11 cellular contexts compared by ENCODE assay signal in the genomic region with DNA sequence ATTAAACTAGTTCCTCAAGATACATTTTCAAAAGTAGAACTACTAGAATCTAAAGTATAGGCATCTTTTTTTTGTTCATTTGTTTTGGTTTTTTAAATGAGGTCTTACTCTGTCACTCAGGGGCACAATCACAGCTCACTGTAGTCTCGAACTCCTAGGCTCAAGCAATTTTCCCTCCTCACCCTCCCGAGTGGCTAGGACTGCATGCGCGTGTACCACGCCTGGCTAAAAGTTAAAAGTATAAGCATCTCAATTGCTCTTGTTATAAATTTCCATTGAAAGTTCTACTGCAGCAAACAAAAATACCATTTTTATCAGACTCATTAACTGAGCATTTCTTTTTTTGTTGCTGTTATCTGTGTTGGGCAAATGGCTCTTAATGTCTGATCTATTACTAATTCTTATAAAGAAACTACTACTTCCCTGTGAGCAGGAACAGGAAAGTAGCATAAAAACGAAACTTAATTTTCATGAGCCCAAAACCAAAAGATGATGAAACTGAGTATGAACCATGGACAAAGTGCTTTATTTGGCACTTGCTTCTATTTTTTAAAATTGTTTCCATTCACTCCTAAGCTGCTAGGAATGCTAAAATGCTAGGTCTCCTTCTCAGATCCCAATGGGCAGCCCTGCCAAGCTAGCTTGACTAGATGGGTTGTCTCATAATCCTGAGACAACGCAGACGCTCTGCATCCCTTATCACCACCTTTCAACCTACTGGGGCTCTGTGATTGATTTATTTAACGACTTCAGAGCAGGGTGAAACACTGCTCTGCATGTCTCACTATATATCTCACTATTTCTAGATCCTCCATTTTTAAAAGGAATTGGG. TPM values are rescaled to one million over a fixed set of nuclear protein-coding genes. Genes with fewer than 3 reads are reported as not detected.
DNase-seq lines count a peak whose midpoint lies in the region; ATAC-seq and TF ChIP-seq lines count a peak whose summit lies in the region.
"Had no signal": no experiment of that assay in that cellular context is flagged by ENCODE, and none has a peak within 500 bp of the region (broad histone marks: within the 10 kb centered on the region; RNA-seq: fewer than 3 reads in every experiment).

No MANE protein-coding gene starts in this region.

- H2AK5ac ChIP-seq in H9 (ENCODE audit: insufficient read length, low read length): no peak overlapping the region

- DNase-seq in SIG-M5 treated with dmso at 0.1 percent for 504 hours (lab: John Stamatoyannopoulos, UW; ENCODE audit: unreplicated experiment): peak; percentile 31
- DNase-seq in SIG-M5 (lab: John Stamatoyannopoulos, UW): no peak
- no peak for DNase-seq in H9
- no peak for DNase-seq in activated CD8-positive, alpha-beta T cell treated with anti-CD3 and anti-CD28 coated beads, Interleukin-2, amount 10 ng/mL, durations not matched to agents 7 days and 5 days
- no peak for DNase-seq in mesothelial cell of epicardium (ENCODE audit: low spot score in 2 of 2, unreplicated experiment in 2 of 2)
- no peak for DNase-seq in esophagus squamous epithelium (lab: John Stamatoyannopoulos, UW)
- no peak for DNase-seq in cerebellar cortex (ENCODE audit: low spot score)
- DNase-seq: central memory CD4-positive, alpha-beta T cell; spleen had no signal

- H2BK12ac ChIP-seq in H9 (ENCODE audit: insufficient read length, low read depth, low read length): no peak overlapping the region

- H3K4me1 ChIP-seq in H9 (ENCODE audit: insufficient read depth, low read length) (no peaks in the 10 kb centered on the region), esophagus squamous epithelium (no peaks in the 10 kb centered on the region)

- H3K4me2 ChIP-seq in H9 (ENCODE audit: insufficient read depth, insufficient read length, low read length): no peak overlapping the region

- CTCF ChIA-PET in activated CD8-positive, alpha-beta T cell treated with anti-CD3 and anti-CD28 coated beads, Interleukin-2, amount 10 ng/mL, durations not matched to agents 7 days and 5 days (lab: Charles Lee): interaction anchor here (0.9 kb wide), 1 partner anchor 9 kb away, joined by 3 read pairs; no protein-coding TSS in a partner anchor

- intact Hi-C loops in esophagus squamous epithelium (cut with DNase I): no loop called here

- H3K4ac ChIP-seq in H9 (ENCODE audit: low read depth, low read length): no peak overlapping the region

- POLR2A ChIA-PET in activated CD8-positive, alpha-beta T cell treated with anti-CD3 and anti-CD28 coated beads, Interleukin-2, amount 10 ng/mL, durations not matched to agents 7 days and 5 days (lab: Charles Lee): no interaction called here

- peak overlapping the region in 2 of 3 experiments; percentile 10 to 60; a peak in 2 of 7 replicates for H3K27ac Mint-ChIP-seq in H9
- peak overlapping the region; percentile 91 for H3K27ac Mint-ChIP-seq in activated CD8-positive, alpha-beta T cell treated with anti-CD3 and anti-CD28 coated beads, Interleukin-2, amount 10 ng/mL, durations not matched to agents 7 days and 5 days
- peak overlapping the region; percentile 55 for H3K27ac Mint-ChIP-seq in mesothelial cell of epicardium

- no peak overlapping the region for H3K4me3 ChIP-seq in esophagus squamous epithelium
- H3K4me3 ChIP-seq: spleen had no signal

- peaks cover 4% of the 10 kb centered on the region for H3K79me1 ChIP-seq in H9 (ENCODE audit: insufficient read depth, low read depth, low read length, poor library complexity, severe bottlenecking)

- H3K4me3 Mint-ChIP-seq in H9 (no peak overlapping the region), mesothelial cell of epicardium (no peak overlapping the region)
- peak overlapping the region; percentile 52 for H3K4me3 Mint-ChIP-seq in activated CD8-positive, alpha-beta T cell treated with anti-CD3 and anti-CD28 coated beads, Interleukin-2, amount 10 ng/mL, durations not matched to agents 7 days and 5 days

- H2BK120ac ChIP-seq in H9 (ENCODE audit: low read depth, low read length, poor library complexity, severe bottlenecking): no peak overlapping the region

- H4K5ac ChIP-seq in H9 (ENCODE audit: insufficient read length, low read depth, low read length): no peak overlapping the region

- no peak overlapping the region for H3K18ac ChIP-seq in H9 (ENCODE audit: insufficient read length, low read depth, low read length)

- no CpG with 5 or more reads among the region's 9 CpGs for WGBS in H9 (ENCODE audit: extremely low coverage, insufficient read length, low lambda C conversion rate)
- WGBS in esophagus squamous epithelium, 2 donors: 73 to 87% methylated on average over 9 of the region's 9 CpGs

- H3K27ac ChIP-seq in H9 (ENCODE audit: insufficient read length, low read depth, low read length) (no peak overlapping the region), esophagus squamous epithelium (no peak overlapping the region)
- H3K27ac ChIP-seq: 22Rv1 had no signal

- H3K23me2 ChIP-seq in H9 (ENCODE audit: insufficient read length, low read depth, low read length, poor library complexity, severe bottlenecking): no peaks in the 10 kb centered on the region

- no peak for TF ChIP-seq POLR2A in esophagus squamous epithelium (IDR thresholded peaks at IDR 0.05)

- H3K27me3 Mint-ChIP-seq in H9 (ENCODE audit: low read depth): no peaks in the 10 kb centered on the region
- H3K27me3 Mint-ChIP-seq in activated CD8-positive, alpha-beta T cell treated with anti-CD3 and anti-CD28 coated beads, Interleukin-2, amount 10 ng/mL, durations not matched to agents 7 days and 5 days (ENCODE audit: low read depth): no peaks in the 10 kb centered on the region
- H3K27me3 Mint-ChIP-seq in mesothelial cell of epicardium (ENCODE audit: low read depth): no peaks in the 10 kb centered on the region

- H2BK5ac ChIP-seq in H9 (ENCODE audit: insufficient read length, low read length): no peak overlapping the region

- no peak overlapping the region for H3K9ac ChIP-seq in H9 (ENCODE audit: extremely low read depth, insufficient read length, low read length)

- H3K23ac ChIP-seq in H9 (ENCODE audit: insufficient read length, low read depth, low read length): no peak overlapping the region

- H3K9me3 Mint-ChIP-seq in H9 (no peaks in the 10 kb centered on the region), mesothelial cell of epicardium (peaks cover 22% of the 10 kb centered on the region)
- H3K9me3 Mint-ChIP-seq in activated CD8-positive, alpha-beta T cell treated with anti-CD3 and anti-CD28 coated beads, Interleukin-2, amount 10 ng/mL, durations not matched to agents 7 days and 5 days (ENCODE audit: insufficient read depth): no peaks in the 10 kb centered on the region

- H3K14ac ChIP-seq in H9 (ENCODE audit: insufficient read depth, low read length): no peak overlapping the region

- H2BK15ac ChIP-seq in H9 (ENCODE audit: low read depth, low read length): no peak overlapping the region

- no peaks in the 10 kb centered on the region for H3K79me2 ChIP-seq in H9 (ENCODE audit: insufficient read depth, low read length)

- H2AFZ ChIP-seq in H9 (ENCODE audit: low read length): no peak overlapping the region

- peaks cover 0 to 6% of the 10 kb centered on the region in 2 experiments; a peak in 3 of 4 replicates for H3K4me1 Mint-ChIP-seq in H9
- peaks cover 31% of the 10 kb centered on the region for H3K4me1 Mint-ChIP-seq in activated CD8-positive, alpha-beta T cell treated with anti-CD3 and anti-CD28 coated beads, Interleukin-2, amount 10 ng/mL, durations not matched to agents 7 days and 5 days (ENCODE audit: low read depth)
- peaks cover 15% of the 10 kb centered on the region for H3K4me1 Mint-ChIP-seq in mesothelial cell of epicardium

- H3K56ac ChIP-seq in H9 (ENCODE audit: insufficient read length, low read depth, low read length): no peak overlapping the region

- H3K9me3 ChIP-seq in H9 (ENCODE audit: control insufficient read depth, low read depth, low read length) (no peaks in the 10 kb centered on the region), esophagus squamous epithelium (no peaks in the 10 kb centered on the region)
- H3K9me3 ChIP-seq: spleen had no signal

- H3K36me3 Mint-ChIP-seq in H9 (ENCODE audit: insufficient read depth in 1 of 3, low read depth in 3 of 3): peaks cover 0 to 14% (median 12%) of the 10 kb centered on the region in 3 experiments; a peak in 5 of 7 replicates
- H3K36me3 Mint-ChIP-seq in activated CD8-positive, alpha-beta T cell treated with anti-CD3 and anti-CD28 coated beads, Interleukin-2, amount 10 ng/mL, durations not matched to agents 7 days and 5 days (ENCODE audit: low read depth): peaks cover 58% of the 10 kb centered on the region
- H3K36me3 Mint-ChIP-seq in mesothelial cell of epicardium: peaks cover 42% of the 10 kb centered on the region

- H4K91ac ChIP-seq in H9 (ENCODE audit: insufficient read length, low read depth, low read length): no peak overlapping the region

- H4K20me1 ChIP-seq in H9 (ENCODE audit: control insufficient read depth, insufficient read depth, insufficient read length): no peaks in the 10 kb centered on the region

- no peak overlapping the region for H2BK20ac ChIP-seq in H9 (ENCODE audit: low read depth, low read length, poor library complexity, severe bottlenecking)

- no peak overlapping the region for H3T11ph ChIP-seq in H9 (ENCODE audit: low read length)

- peak; percentile 57 for ATAC-seq in activated CD8-positive, alpha-beta T cell treated with anti-CD3 and anti-CD28 coated beads, Interleukin-2, amount 10 ng/mL, durations not matched to agents 7 days and 5 days
- ATAC-seq in GM21737 (IDR thresholded peaks at IDR 0.05; ENCODE audit: unreplicated experiment): no peak

- peaks cover 0 to 64% (median 1%) of the 10 kb centered on the region in 3 donors for H3K36me3 ChIP-seq in esophagus squamous epithelium

- H3K27me3 ChIP-seq in H9 (ENCODE audit: insufficient read depth, low read length): no peaks in the 10 kb centered on the region
- H3K27me3 ChIP-seq in esophagus squamous epithelium: no peaks in the 10 kb centered on the region
- H3K27me3 ChIP-seq: spleen had no signal

- TF ChIP-seq CTCF in H9 (conservative IDR thresholded peaks at IDR 0.05) (no peak), mesothelial cell of epicardium (IDR thresholded peaks at IDR 0.05; ENCODE audit: unreplicated experiment) (no peak), esophagus squamous epithelium (IDR thresholded peaks at IDR 0.05) (no peak)

- H4K8ac ChIP-seq in H9 (replicated peaks; ENCODE audit: insufficient read length, low read depth, low read length): no peak overlapping the region

RNA-seq across cellular contexts. Expression of a gene that starts 36.9 kb away (rescaled TPM):
- total RNA-seq in H9 (2021): 93.9 and 94.2 TPM in 2 replicates
- 10 to 100 TPM; 43.2 to 44.6 TPM for total RNA-seq in activated CD8-positive, alpha-beta T cell treated with anti-CD3 and anti-CD28 coated beads, Interleukin-2, amount 10 ng/mL, durations not matched to agents 7 days and 5 days
- total RNA-seq in mesothelial cell of epicardium: 93.8 to 96.2 TPM (median 95.6 TPM) in 3 replicates
- total RNA-seq in esophagus squamous epithelium: 10 to 100 TPM; 35.2 to 50.4 (median 47.2) TPM

Comparison
In these comparisons a context has a peak if more than half of its experiments do, and no peak if none do; other contexts are left out.
1. H3K27ac Mint-ChIP-seq: peak in every context shown above with its lines; median percentile 91 in activated CD8-positive, alpha-beta T cell treated with anti-CD3 and anti-CD28 coated beads, Interleukin-2, amount 10 ng/mL, durations not matched to agents 7 days and 5 days; 55 in mesothelial cell of epicardium; 35 in H9.